Comparison of ENCODE assay signal across 25 cellular contexts in genomic region chr2:55180374-55180773, GRCh38.
"Had no signal": no experiment of that assay in that cellular context is flagged by ENCODE, and none has a peak within 500 bp of the region (broad histone marks: within the 10 kb centered on the region; RNA-seq: fewer than 3 reads in every experiment).

No MANE protein-coding gene starts in this region.

- FAIRE-seq: colon, endothelial cell of umbilical vein, frontal cortex, kidney had no signal

- H3K9me3 Mint-ChIP-seq: immature natural killer cell, memory B cell had no signal

- H3K36me3 Mint-ChIP-seq: immature natural killer cell, memory B cell had no signal

- H3K4me2 ChIP-seq: hepatocyte had no signal

- H3K36me3 ChIP-seq: esophagus muscularis mucosa, gastroesophageal sphincter, heart left ventricle, left lung had no signal

- H2AFZ ChIP-seq: hepatocyte had no signal

- H3K27me3 ChIP-seq: dorsolateral prefrontal cortex, esophagus muscularis mucosa, foreskin keratinocyte, gastroesophageal sphincter, heart left ventricle, hepatocyte, left lung had no signal

- H3K79me2 ChIP-seq: hepatocyte had no signal

- ATAC-seq: foreskin keratinocyte, gastroesophageal sphincter, heart left ventricle, left lung, left ventricle myocardium superior had no signal

- DNase-seq: dermis blood vessel endothelial cell; dorsolateral prefrontal cortex; effector CD4-positive, alpha-beta T cell; effector memory CD4-positive, alpha-beta T cell; foreskin keratinocyte; heart left ventricle; hypothalamus; immature natural killer cell; islet precursor cell; kidney; kidney glomerular epithelial cell; left lung; left ventricle myocardium superior; mammary epithelial cell; mesendoderm; midbrain had no signal

- H3K4me3 Mint-ChIP-seq: immature natural killer cell, memory B cell had no signal

- H3K27ac Mint-ChIP-seq: immature natural killer cell, memory B cell had no signal

- H3K4me1 ChIP-seq: foreskin keratinocyte had no signal

- H3K4me3 ChIP-seq: coronary artery, dorsolateral prefrontal cortex, esophagus muscularis mucosa, gastroesophageal sphincter, heart left ventricle, hepatocyte, left lung, lung had no signal

- H3K27me3 Mint-ChIP-seq: memory B cell had no signal

- H3K9me3 ChIP-seq: esophagus muscularis mucosa, gastroesophageal sphincter, heart left ventricle, left lung had no signal

- H3K27ac ChIP-seq: coronary artery, dorsolateral prefrontal cortex, esophagus muscularis mucosa, foreskin keratinocyte, gastroesophageal sphincter, heart left ventricle, hepatocyte, left lung had no signal
